In the genomic region with DNA sequence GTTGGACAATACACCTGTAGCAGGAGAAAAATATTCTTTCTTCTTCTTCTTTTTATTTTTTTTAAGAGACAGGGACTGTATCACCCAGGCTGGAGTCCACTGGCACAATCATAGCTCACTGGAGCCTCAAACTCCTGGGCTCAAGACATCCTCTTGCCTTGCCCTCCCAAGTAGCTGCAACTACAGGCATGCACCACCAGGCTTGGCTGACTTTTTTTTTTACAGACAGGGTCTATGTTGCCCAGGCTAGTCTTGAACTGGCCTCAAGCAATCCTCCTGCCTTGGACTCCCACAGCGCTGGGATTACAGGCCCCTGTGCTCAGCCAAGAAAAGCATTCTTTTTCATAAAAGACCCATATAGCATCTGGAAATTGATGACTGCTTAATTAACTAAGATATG, we compare ENCODE assay signal across 32 cellular contexts. TPM values are rescaled to one million over a fixed set of nuclear protein-coding genes. Genes with fewer than 3 reads are reported as not detected.
"Had no signal": no experiment of that assay in that cellular context is flagged by ENCODE, and none has a peak within 500 bp of the region (broad histone marks: within the 10 kb centered on the region; RNA-seq: fewer than 3 reads in every experiment).

No MANE protein-coding gene starts in this region.

- H3K27ac Mint-ChIP-seq: activated CD4-positive, alpha-beta T cell treated with anti-CD3 and anti-CD28 coated beads for 36 hours; activated naive CD4-positive, alpha-beta T cell treated with anti-CD3 and anti-CD28 coated beads, Interleukin-2, amount 50 U/mL, for 72 hours; activated T-cell treated with anti-CD3 and anti-CD28 coated beads, Interleukin-2, amount 50 U/mL, for 72 hours; dendritic cell treated with granulocyte-macrophage colony-stimulating factor and Interleukin-4, amounts not matched to agents 40 ng/mL and 50 ng/mL, for 4 days; immature natural killer cell; naive thymus-derived CD8-positive, alpha-beta T cell; neural progenitor cell; stimulated activated memory B cell treated with anti-CD40 and anti-IgM and Interleukin-4, amounts not matched to agents 10 μg/mL and 1 μg/mL and 100 μg/mL, for 72 hours; stimulated activated naive CD8-positive, alpha-beta T cell treated with anti-CD3 and anti-CD28 coated beads, Interleukin-15, amount 100 ng/mL, for 72 hours; T-helper 2 cell treated with Interferon-gamma antibody and Interleukin-4, amounts not matched to agents 5 μg/mL and 100 μg/mL, for 36 hours; type B pancreatic cell had no signal

- ATAC-seq: activated CD4-positive, alpha-beta T cell treated with anti-CD3 and anti-CD28 coated beads for 36 hours; activated naive CD4-positive, alpha-beta T cell treated with anti-CD3 and anti-CD28 coated beads, Interleukin-2, amount 50 U/mL, for 72 hours; activated T-cell treated with anti-CD3 and anti-CD28 coated beads, Interleukin-2, amount 50 U/mL, for 72 hours; left colon; naive thymus-derived CD8-positive, alpha-beta T cell; psoas muscle; stimulated activated memory B cell treated with anti-CD40 and anti-IgM and Interleukin-4, amounts not matched to agents 10 μg/mL and 1 μg/mL and 100 μg/mL, for 72 hours; stimulated activated naive CD8-positive, alpha-beta T cell treated with anti-CD3 and anti-CD28 coated beads, Interleukin-15, amount 100 ng/mL, for 72 hours had no signal

- DNase-seq: activated CD4-positive, alpha-beta T cell treated with anti-CD3 and anti-CD28 coated beads for 36 hours; activated CD4-positive, alpha-beta T cell treated with anti-CD3 and anti-CD28 coated beads, Interleukin-2, amount 50 U/mL, for 4 hours; activated CD4-positive, CD25-positive, alpha-beta regulatory T cell; activated naive CD4-positive, alpha-beta T cell; activated T-cell treated with anti-CD3 and anti-CD28 coated beads for 4 hours; activated T-cell treated with anti-CD3 and anti-CD28 coated beads, Interleukin-2, amount 50 U/mL, for 72 hours; esophagus squamous epithelium; immature natural killer cell; kidney; left colon; mammary epithelial cell; naive thymus-derived CD8-positive, alpha-beta T cell; occipital lobe; psoas muscle; stimulated activated CD4-positive, alpha-beta T cell treated with anti-CD3 and anti-CD28 coated beads, Interleukin-1b, Interleukin-23, amount 100 ng/mL, for 48 hours; stimulated activated CD4-positive, alpha-beta T cell treated with anti-CD3 and anti-CD28 coated beads, Interleukin-4, amount 100 ng/mL, for 4 hours; stimulated activated CD8-positive, alpha-beta memory T cell treated with anti-CD3 and anti-CD28 coated beads, Interleukin-4, amount 100 ng/mL, for 48 hours; stimulated activated naive CD8-positive, alpha-beta T cell treated with anti-CD3 and anti-CD28 coated beads, Interleukin-15, amount 100 ng/mL, for 72 hours; substantia nigra had no signal

- H3K4me3 Mint-ChIP-seq: activated CD4-positive, alpha-beta T cell treated with anti-CD3 and anti-CD28 coated beads for 36 hours; activated T-cell treated with anti-CD3 and anti-CD28 coated beads, Interleukin-2, amount 50 U/mL, for 72 hours; central memory CD8-positive, alpha-beta T cell; dendritic cell treated with granulocyte-macrophage colony-stimulating factor and Interleukin-4, amounts not matched to agents 40 ng/mL and 50 ng/mL, for 4 days; immature natural killer cell; naive thymus-derived CD8-positive, alpha-beta T cell; neural progenitor cell; stimulated activated memory B cell treated with anti-CD40 and anti-IgM and Interleukin-4, amounts not matched to agents 10 μg/mL and 1 μg/mL and 100 μg/mL, for 72 hours; stimulated activated naive CD8-positive, alpha-beta T cell treated with anti-CD3 and anti-CD28 coated beads, Interleukin-15, amount 100 ng/mL, for 72 hours; T-helper 2 cell treated with Interferon-gamma antibody and Interleukin-4, amounts not matched to agents 5 μg/mL and 100 μg/mL, for 36 hours; type B pancreatic cell had no signal

- H3K27me3 Mint-ChIP-seq: central memory CD8-positive, alpha-beta T cell; dendritic cell treated with granulocyte-macrophage colony-stimulating factor and Interleukin-4, amounts not matched to agents 40 ng/mL and 50 ng/mL, for 4 days; stimulated activated memory B cell treated with anti-CD40 and anti-IgM and Interleukin-4, amounts not matched to agents 10 μg/mL and 1 μg/mL and 100 μg/mL, for 72 hours; stimulated activated naive CD8-positive, alpha-beta T cell treated with anti-CD3 and anti-CD28 coated beads, Interleukin-15, amount 100 ng/mL, for 72 hours; type B pancreatic cell had no signal

- H3K4me3 ChIP-seq: esophagus squamous epithelium, hepatocyte, neural progenitor cell, psoas muscle, right atrium auricular region, smooth muscle cell, vagina had no signal

- FAIRE-seq: bronchial epithelial cell, frontal cortex had no signal

- H3K4me1 Mint-ChIP-seq: activated CD4-positive, alpha-beta T cell treated with anti-CD3 and anti-CD28 coated beads for 36 hours; central memory CD8-positive, alpha-beta T cell; immature natural killer cell; naive thymus-derived CD8-positive, alpha-beta T cell; neural progenitor cell; stimulated activated memory B cell treated with anti-CD40 and anti-IgM and Interleukin-4, amounts not matched to agents 10 μg/mL and 1 μg/mL and 100 μg/mL, for 72 hours; stimulated activated naive CD8-positive, alpha-beta T cell treated with anti-CD3 and anti-CD28 coated beads, Interleukin-15, amount 100 ng/mL, for 72 hours had no signal

- H3K36me3 Mint-ChIP-seq: activated naive CD4-positive, alpha-beta T cell treated with anti-CD3 and anti-CD28 coated beads, Interleukin-2, amount 50 U/mL, for 72 hours; immature natural killer cell; naive thymus-derived CD8-positive, alpha-beta T cell; neural progenitor cell; stimulated activated memory B cell treated with anti-CD40 and anti-IgM and Interleukin-4, amounts not matched to agents 10 μg/mL and 1 μg/mL and 100 μg/mL, for 72 hours; type B pancreatic cell had no signal

- H3K9me3 Mint-ChIP-seq: dendritic cell treated with granulocyte-macrophage colony-stimulating factor and Interleukin-4, amounts not matched to agents 40 ng/mL and 50 ng/mL, for 4 days; neural progenitor cell; stimulated activated naive CD8-positive, alpha-beta T cell treated with anti-CD3 and anti-CD28 coated beads, Interleukin-15, amount 100 ng/mL, for 72 hours; type B pancreatic cell had no signal

RNA-seq across cellular contexts. Expression of gene ARHGAP28, which starts 17.1 kb away (rescaled TPM):
- total RNA-seq: activated CD4-positive, alpha-beta T cell treated with anti-CD3 and anti-CD28 coated beads for 36 hours; activated naive CD4-positive, alpha-beta T cell treated with anti-CD3 and anti-CD28 coated beads, Interleukin-2, amount 50 U/mL, for 72 hours; activated T-cell treated with anti-CD3 and anti-CD28 coated beads, Interleukin-2, amount 50 U/mL, for 72 hours; naive thymus-derived CD8-positive, alpha-beta T cell had no signal
